In genomic region chr18:50307738-50308470, GRCh38 we compare ENCODE assay signal across 8 cellular contexts.
A peak's percentile ranks its signal among the peaks of the same experiment; 100 is the strongest.
DNase-seq lines count a peak whose midpoint lies in the region; ATAC-seq and TF ChIP-seq lines count a peak whose summit lies in the region.

No MANE protein-coding gene starts in this region.

- no peak for TF ChIP-seq CTCF in retinal pigment epithelial cell (conservative IDR thresholded peaks at IDR 0.05; ENCODE audit: low read depth, low read length)

- peak; percentile 85 to 91 for DNase-seq in NCI-H1930 (lab: John Stamatoyannopoulos, UW)
- peak; percentile 82 for DNase-seq in T-helper 22 cell (ENCODE audit: low read depth)
- DNase-seq in astrocyte of the hippocampus (ENCODE audit: low read depth, low spot score): peak; percentile 95
- DNase-seq in hypothalamus (lab: John Stamatoyannopoulos, UW): peak in 50 of 51 donors; percentile 2 to 88 (median 68)
- DNase-seq in retinal pigment epithelial cell (ENCODE audit: low read depth): peak; percentile 57
- no peak for DNase-seq in SW 1271 (lab: John Stamatoyannopoulos, UW)

- peak; percentile 82 for ATAC-seq in GM18499 (IDR thresholded peaks at IDR 0.05; ENCODE audit: insufficient read depth, unreplicated experiment)
- peak; percentile 95 for ATAC-seq in HG02981 (IDR thresholded peaks at IDR 0.05; ENCODE audit: unreplicated experiment)

- H3K4me3 ChIP-seq in retinal pigment epithelial cell (ENCODE audit: low read length): peak overlapping the region; percentile 65

Comparison
In these comparisons a context has a peak if more than half of its experiments do, and no peak if none do; other contexts are left out.
1. DNase-seq: peak in NCI-H1930 (2 of 2), T-helper 22 cell (single experiment), astrocyte of the hippocampus (single experiment), hypothalamus (50 of 51) and retinal pigment epithelial cell (single experiment); none in SW 1271 (0 of 2).